Comparison of ENCODE assay signal across 30 cellular contexts in genomic region chr10:97867220-97867800, GRCh38. TPM values are rescaled to one million over a fixed set of nuclear protein-coding genes. Genes with fewer than 3 reads are reported as not detected.
"Had no signal": no experiment of that assay in that cellular context is flagged by ENCODE, and none has a peak within 500 bp of the region (broad histone marks: within the 10 kb centered on the region; RNA-seq: fewer than 3 reads in every experiment).

No MANE protein-coding gene starts in this region.

- H3K79me2 ChIP-seq: parathyroid adenoma had no signal

- H2AFZ ChIP-seq: parathyroid adenoma had no signal

- H3K27ac Mint-ChIP-seq: activated T-cell treated with anti-CD3 and anti-CD28 coated beads, Interleukin-2, amount 50 U/mL, for 24 hours had no signal

- H3K27ac ChIP-seq: brain microvascular endothelial cell, coronary artery, dorsolateral prefrontal cortex, gastrocnemius medialis, left ventricle myocardium inferior, parathyroid adenoma, psoas muscle, tibial nerve, WERI-Rb-1 had no signal

- H3K36me3 ChIP-seq: brain microvascular endothelial cell, left ventricle myocardium inferior, tibial nerve, WERI-Rb-1 had no signal

- H3K4me3 Mint-ChIP-seq: activated T-cell treated with anti-CD3 and anti-CD28 coated beads, Interleukin-2, amount 50 U/mL, for 24 hours had no signal

- FAIRE-seq: astrocyte had no signal

- H3K4me3 ChIP-seq: coronary artery, dorsolateral prefrontal cortex, gastrocnemius medialis, left ventricle myocardium inferior, lung, psoas muscle, smooth muscle cell, tibial nerve had no signal

- DNase-seq: activated CD4-positive, alpha-beta T cell treated with anti-CD3 and anti-CD28 coated beads for 48 hours; activated CD4-positive, alpha-beta T cell treated with anti-CD3 and anti-CD28 coated beads, Interleukin-2, amount 50 U/mL, for 48 hours; activated CD8-positive, alpha-beta memory T cell treated with anti-CD3 and anti-CD28 coated beads, Interleukin-2, amount 50 U/mL, for 48 hours; activated gamma-delta T cell treated with Interleukin-2 at 50 U/mL for 16 hours; activated naive CD4-positive, alpha-beta T cell treated with anti-CD3 and anti-CD28 coated beads, Interleukin-2, amount 50 U/mL, for 16 hours; activated T-cell treated with anti-CD3 and anti-CD28 coated beads, Interleukin-2, amount 50 U/mL, for 24 hours; amniotic stem cell; brain microvascular endothelial cell; dorsolateral prefrontal cortex; effector memory CD4-positive, alpha-beta T cell; erythroblast; gastrocnemius medialis; glutamatergic neuron; islet precursor cell; left ventricle myocardium inferior; mesendoderm; nucleus accumbens; psoas muscle; stimulated activated CD4-positive, alpha-beta T cell treated with anti-CD3 and anti-CD28 coated beads, Interleukin-15, amount 100 ng/mL, for 24 hours; stimulated activated CD4-positive, alpha-beta T cell treated with anti-CD3 and anti-CD28 coated beads, Interleukin-2, amount 100 ng/mL, for 24 hours; stimulated activated naive CD4-positive, alpha-beta T cell; T-helper 9 cell; WERI-Rb-1 had no signal

- H3K4me2 ChIP-seq: smooth muscle cell had no signal

- H3K9me3 Mint-ChIP-seq: activated T-cell treated with anti-CD3 and anti-CD28 coated beads, Interleukin-2, amount 50 U/mL, for 24 hours had no signal

- ATAC-seq: activated CD4-positive, CD25-positive, alpha-beta regulatory T cell treated with anti-CD3 and anti-CD28 coated beads, Interleukin-2, amount 50 U/mL, for 24 hours; gastrocnemius medialis; psoas muscle had no signal

- H3K27me3 ChIP-seq: tibial nerve had no signal

- H3K27me3 Mint-ChIP-seq: activated T-cell treated with anti-CD3 and anti-CD28 coated beads, Interleukin-2, amount 50 U/mL, for 24 hours had no signal

- H3K9me3 ChIP-seq: gastrocnemius medialis, left ventricle myocardium inferior, psoas muscle, tibial nerve had no signal

- H3K9ac ChIP-seq: parathyroid adenoma had no signal

RNA-seq across cellular contexts. Expression of gene GOLGA7B, which starts 17.7 kb away (rescaled TPM):
- total RNA-seq: smooth muscle cell had no signal
- polyA plus RNA-seq: smooth muscle cell had no signal
